ENCODE assay signal across 8 cellular contexts in genomic region chr11:116788534-116788933, GRCh38.
DNase-seq lines count a peak whose midpoint lies in the region; TF ChIP-seq lines count a peak whose summit lies in the region.

No MANE protein-coding gene starts in this region.

- no peaks in the 10 kb centered on the region for H3K9me2 ChIP-seq in SU-DHL-6 (replicated peaks; ENCODE audit: insufficient read depth, low read length)

- H3K27me3 ChIP-seq in GM06990 (replicated peaks; ENCODE audit: control insufficient read depth, insufficient read depth, low read length), result no peaks in the 10 kb centered on the region
- H3K27me3 ChIP-seq in SU-DHL-6 (ENCODE audit: low read length), result no peaks in the 10 kb centered on the region

- no peak overlapping the region for H3K27ac ChIP-seq in SU-DHL-6 (ENCODE audit: low read depth, low read length)

- peak overlapping the region; percentile 88 for H3K9ac ChIP-seq in SU-DHL-6 (ENCODE audit: low read length)

- H3K4me3 ChIP-seq in GM06990 (replicated peaks; ENCODE audit: low read depth, low read length) (peak overlapping the region; percentile 78), SU-DHL-6 (ENCODE audit: insufficient read depth, low read length, poor library complexity, severe bottlenecking) (peak overlapping the region; percentile 98), fibroblast of mammary gland (ENCODE audit: control insufficient read depth, low read depth, low read length) (peak overlapping the region; percentile 79)

- no peaks in the 10 kb centered on the region for H4K20me1 ChIP-seq in SU-DHL-6 (ENCODE audit: low read depth, low read length)

- no peak for DNase-seq in GM06990 (ENCODE audit: extremely low read depth, insufficient read length)
- DNase-seq in fibroblast of mammary gland (ENCODE audit: low read depth), result no peak
- peak; percentile 14 for DNase-seq in retina
- no peak for DNase-seq in KBM-7
- no peak for DNase-seq in NCI-H1694 treated with DMSO at 0.1 percent for 48 hours (lab: John Stamatoyannopoulos, UW)
- DNase-seq in hepatic stellate cell (ENCODE audit: low spot score), result no peak
- DNase-seq in activated CD4-positive, alpha-beta T cell treated with anti-CD3 and anti-CD28 coated beads, Interleukin-2, amount 50 U/mL, for 4 hours, result no peak

- no peaks in the 10 kb centered on the region for H3K9me3 ChIP-seq in SU-DHL-6 (ENCODE audit: insufficient read depth, low read length)

- in situ Hi-C loops in KBM-7 (cut with MboI; ENCODE audit: low pct_unique_long_range_greater_than_20kb, low sequenced_read_pairs), result no loop called here

- TF ChIP-seq CTCF in GM06990 (IDR thresholded peaks at IDR 0.05; ENCODE audit: insufficient read depth, low read length, poor library complexity, severe bottlenecking), result no peak
- no peak for TF ChIP-seq CTCF in SU-DHL-6 (IDR thresholded peaks at IDR 0.05; ENCODE audit: insufficient read depth, low read length, poor library complexity, severe bottlenecking)
- TF ChIP-seq CTCF in fibroblast of mammary gland (conservative IDR thresholded peaks at IDR 0.05; ENCODE audit: control insufficient read depth, insufficient read depth, low read depth, low read length), result no peak

- peak overlapping the region; percentile 98 for H2AFZ ChIP-seq in SU-DHL-6 (ENCODE audit: low read depth, low read length, severe bottlenecking)

- no peaks in the 10 kb centered on the region for H3F3A ChIP-seq in SU-DHL-6 (ENCODE audit: insufficient read depth)

- H3K4me2 ChIP-seq in SU-DHL-6 (ENCODE audit: low read depth, low read length, poor library complexity, severe bottlenecking), result peak overlapping the region; percentile 67

- H3K79me2 ChIP-seq in SU-DHL-6 (ENCODE audit: insufficient read depth, low read length), result peaks cover 30% of the 10 kb centered on the region

- H3K36me3 ChIP-seq in GM06990 (ENCODE audit: control insufficient read depth, insufficient read depth, low read length), result peaks cover 19% of the 10 kb centered on the region
- H3K36me3 ChIP-seq in SU-DHL-6 (ENCODE audit: low read length), result peaks cover 19% of the 10 kb centered on the region
